In genomic region chr4:73836373-73837269, GRCh38 we compare ENCODE assay signal across 10 cellular contexts. TPM values are rescaled to one million over a fixed set of nuclear protein-coding genes. Genes with fewer than 3 reads are reported as not detected.
A peak's percentile ranks its signal among the peaks of the same experiment; 100 is the strongest.
DNase-seq lines count a peak whose midpoint lies in the region; ATAC-seq and TF ChIP-seq lines count a peak whose summit lies in the region.
"Had no signal": no experiment of that assay in that cellular context is flagged by ENCODE, and none has a peak within 500 bp of the region (broad histone marks: within the 10 kb centered on the region; RNA-seq: fewer than 3 reads in every experiment).

CXCL6 (plus strand) TSS chr4:73836678; CDS start chr4:73836751, 73 bp downstream.

- H3K9ac ChIP-seq in IMR-90 (ENCODE audit: low read depth, low read length): no peak within 1 kb of the TSS

- no peaks in the 10 kb centered on the region for H3K4me1 ChIP-seq in A673 (ENCODE audit: insufficient read depth, low read length, poor library complexity, severe bottlenecking)
- H3K4me1 ChIP-seq in IMR-90 (ENCODE audit: control insufficient read depth, insufficient read depth, low read length): peaks cover 5% of the 10 kb centered on the region; the same call in 1 of the 2 replicates
- peaks cover 0 to 5% of the 10 kb centered on the region in 2 donors for H3K4me1 ChIP-seq in esophagus (ENCODE audit: control insufficient read depth in 2 of 2, insufficient read depth in 2 of 2, low read length in 1 of 2)
- peaks cover 0 to 7% of the 10 kb centered on the region in 2 donors for H3K4me1 ChIP-seq in muscle layer of duodenum (ENCODE audit: control insufficient read depth in 1 of 2, insufficient read depth in 2 of 2, low read length in 2 of 2)

- TF ChIP-seq POLR2A in IMR-90 (IDR thresholded peaks at IDR 0.05; ENCODE audit: low read depth, low read length): no peak

- in situ Hi-C loops in IMR-90 (cut with MboI; ENCODE audit: low sequenced_read_pairs): no loop called here

- CTCF ChIA-PET in A673 (lab: Charles Lee): no interaction called here
- CTCF ChIA-PET in IMR-90 (lab: Yijun Ruan, JAX): no interaction called here

- no peaks in the 10 kb centered on the region for H3K27me3 ChIP-seq in A673 (replicated peaks; ENCODE audit: insufficient read depth, low read depth, low read length, poor library complexity)
- peaks cover 13% of the 10 kb centered on the region for H3K27me3 ChIP-seq in IMR-90 (ENCODE audit: control insufficient read depth, insufficient read depth, low read length)
- no peaks in the 10 kb centered on the region for H3K27me3 ChIP-seq in esophagus (ENCODE audit: control insufficient read depth in 1 of 2, insufficient read depth in 2 of 2, low read length in 2 of 2)
- no peaks in the 10 kb centered on the region for H3K27me3 ChIP-seq in muscle layer of duodenum (ENCODE audit: low read depth, low read length)

- ATAC-seq in IMR-90 (ENCODE audit: low read depth): peak; percentile 80
- no peak for ATAC-seq in HG02981 (IDR thresholded peaks at IDR 0.05; ENCODE audit: unreplicated experiment)

- no peak within 1 kb of the TSS for H3K56ac ChIP-seq in IMR-90 (ENCODE audit: extremely low read depth, insufficient read depth, low read length)

- no peak within 1 kb of the TSS for H3K27ac Mint-ChIP-seq in activated T-helper 1 cell treated with anti-CD3 and anti-CD28 coated beads, Interleukin-12 subunit alpha, Interleukin-12 subunit beta, Interleukin-2, Interleukin-4 antibody, amounts not matched to agents 30 ng/mL and 10 ng/mL and 1 ng/mL, durations not matched to agents 14 hours and 24 hours and 36 hours

- no peaks in the 10 kb centered on the region for H3K4me1 Mint-ChIP-seq in activated T-helper 1 cell treated with anti-CD3 and anti-CD28 coated beads, Interleukin-12 subunit alpha, Interleukin-12 subunit beta, Interleukin-2, Interleukin-4 antibody, amounts not matched to agents 30 ng/mL and 10 ng/mL and 1 ng/mL, durations not matched to agents 14 hours and 24 hours and 36 hours (ENCODE audit: low read depth)

- 9% methylated on average over 18 of the region's 41 CpGs; no CpG with 5 or more reads in 1 of the 2 experiments for WGBS in IMR-90 (ENCODE audit: extremely low coverage in 2 of 2, insufficient read length in 1 of 2), 2 experiments
- 6 to 9% methylated on average over 41 of the region's 41 CpGs for WGBS in esophagus, 2 donors

- no peaks in the 10 kb centered on the region for H3K9me3 Mint-ChIP-seq in activated T-helper 1 cell treated with anti-CD3 and anti-CD28 coated beads, Interleukin-12 subunit alpha, Interleukin-12 subunit beta, Interleukin-2, Interleukin-4 antibody, amounts not matched to agents 30 ng/mL and 10 ng/mL and 1 ng/mL, durations not matched to agents 14 hours and 24 hours and 36 hours

- no peak within 1 kb of the TSS for H3K23ac ChIP-seq in IMR-90 (ENCODE audit: low read depth, low read length)

- H3K4ac ChIP-seq in IMR-90 (ENCODE audit: low read depth, low read length): no peak within 1 kb of the TSS

- H3K27me3 Mint-ChIP-seq in activated T-helper 1 cell treated with anti-CD3 and anti-CD28 coated beads, Interleukin-12 subunit alpha, Interleukin-12 subunit beta, Interleukin-2, Interleukin-4 antibody, amounts not matched to agents 30 ng/mL and 10 ng/mL and 1 ng/mL, durations not matched to agents 14 hours and 24 hours and 36 hours (ENCODE audit: insufficient read depth): peaks cover 17% of the 10 kb centered on the region

- TF ChIP-seq RAD21 in IMR-90 (IDR thresholded peaks at IDR 0.05; ENCODE audit: low read length): no peak

- H3K9me1 ChIP-seq in IMR-90 (ENCODE audit: insufficient read depth, low read length): no peaks in the 10 kb centered on the region; the same call in 1 of the 2 replicates

- no peak within 1 kb of the TSS for H2BK5ac ChIP-seq in IMR-90 (ENCODE audit: low read depth, low read length, poor library complexity, severe bottlenecking)

- H3K79me1 ChIP-seq in IMR-90 (ENCODE audit: low read depth in 1 of 2, low read length in 2 of 2): no peaks in the 10 kb centered on the region

- POLR2A ChIA-PET in A673 (lab: Charles Lee; ENCODE audit: low non-redundant PET): no interaction called here
- POLR2A ChIA-PET in IMR-90 (lab: Charles Lee; ENCODE audit: unreplicated experiment): no interaction called here

- no peak within 1 kb of the TSS for H3K4me3 Mint-ChIP-seq in activated T-helper 1 cell treated with anti-CD3 and anti-CD28 coated beads, Interleukin-12 subunit alpha, Interleukin-12 subunit beta, Interleukin-2, Interleukin-4 antibody, amounts not matched to agents 30 ng/mL and 10 ng/mL and 1 ng/mL, durations not matched to agents 14 hours and 24 hours and 36 hours

- H3K36me3 ChIP-seq in A673 (ENCODE audit: insufficient read depth, low read length, poor library complexity, severe bottlenecking) (no peaks in the 10 kb centered on the region), IMR-90 (ENCODE audit: control insufficient read depth, insufficient read depth, low read length) (no peaks in the 10 kb centered on the region), esophagus (ENCODE audit: control insufficient read depth in 2 of 2, insufficient read depth in 2 of 2, low read length in 1 of 2) (no peaks in the 10 kb centered on the region), muscle layer of duodenum (ENCODE audit: control insufficient read depth in 1 of 2, insufficient read depth in 2 of 2, low read length in 2 of 2) (no peaks in the 10 kb centered on the region)

- H2BK15ac ChIP-seq in IMR-90 (ENCODE audit: low read depth, low read length): no peak within 1 kb of the TSS

- peak within 1 kb of the TSS; percentile 88 for H3K4me2 ChIP-seq in IMR-90 (ENCODE audit: low read depth, low read length)

- H2BK120ac ChIP-seq in IMR-90 (ENCODE audit: low read depth, low read length): no peak within 1 kb of the TSS

- H3K18ac ChIP-seq in IMR-90 (ENCODE audit: low read depth, low read length): no peak within 1 kb of the TSS; the same call in 1 of the 2 replicates

- H4K20me1 ChIP-seq in IMR-90 (ENCODE audit: insufficient read depth, low read length): no peaks in the 10 kb centered on the region

- BruUV-seq in A673 (replicated peaks; lab: Mats Ljungman, UMichigan) (no TSS peak), IMR-90 (replicated peaks; lab: Mats Ljungman, UMichigan) (no TSS peak)

- peak within 1 kb of the TSS; percentile 90 for H2AFZ ChIP-seq in IMR-90 (replicated peaks; ENCODE audit: low read length, poor library complexity)

- H3K4me3 ChIP-seq in A673 (ENCODE audit: low read depth, low read length, poor library complexity, severe bottlenecking): peak within 1 kb of the TSS; percentile 23
- peak within 1 kb of the TSS; percentile 19; the same call in 1 of the 2 replicates for H3K4me3 ChIP-seq in IMR-90 (ENCODE audit: insufficient read depth, low read depth, low read length)
- H3K4me3 ChIP-seq in esophagus (ENCODE audit: low read depth in 1 of 2, low read length in 2 of 2): peak within 1 kb of the TSS; percentile 32 to 50
- peak within 1 kb of the TSS; percentile 38 to 47 for H3K4me3 ChIP-seq in muscle layer of duodenum (ENCODE audit: low read depth in 1 of 2, low read length in 2 of 2)

- H3K27ac ChIP-seq in A673 (ENCODE audit: low read depth, low read length, poor library complexity, severe bottlenecking): no peak within 1 kb of the TSS
- no peak within 1 kb of the TSS for H3K27ac ChIP-seq in IMR-90 (ENCODE audit: insufficient read depth, low read length)
- no peak within 1 kb of the TSS for H3K27ac ChIP-seq in esophagus (ENCODE audit: low read depth in 2 of 2, low read length in 1 of 2)
- no peak within 1 kb of the TSS for H3K27ac ChIP-seq in muscle layer of duodenum (ENCODE audit: low read length)

- TF ChIP-seq CTCF in A673 (conservative IDR thresholded peaks at IDR 0.05; ENCODE audit: low read depth, low read length) (no peak), IMR-90 (conservative IDR thresholded peaks at IDR 0.05; ENCODE audit: low read depth, low read length) (no peak)

- H3K36me3 Mint-ChIP-seq in activated T-helper 1 cell treated with anti-CD3 and anti-CD28 coated beads, Interleukin-12 subunit alpha, Interleukin-12 subunit beta, Interleukin-2, Interleukin-4 antibody, amounts not matched to agents 30 ng/mL and 10 ng/mL and 1 ng/mL, durations not matched to agents 14 hours and 24 hours and 36 hours (ENCODE audit: low read depth): no peaks in the 10 kb centered on the region

- dilution Hi-C loops in IMR-90 (cut with HindIII; ENCODE audit: low sequenced_read_pairs, unreplicated experiment): no loop called here

- no peak within 1 kb of the TSS for H2BK20ac ChIP-seq in IMR-90 (ENCODE audit: low read depth, low read length)

- DNase-seq in A673 (ENCODE audit: low spot score): no peak
- DNase-seq in IMR-90: no peak
- no peak for DNase-seq in NCI-H1105 treated with DMSO at 0.1 percent for 48 hours (lab: John Stamatoyannopoulos, UW)
- no peak for DNase-seq in activated T-helper 1 cell treated with anti-CD3 and anti-CD28 coated beads, Interleukin-12 subunit alpha, Interleukin-12 subunit beta, Interleukin-2, Interleukin-4 antibody, amounts not matched to agents 30 ng/mL and 10 ng/mL and 1 ng/mL, durations not matched to agents 14 hours and 24 hours and 36 hours (ENCODE audit: low spot score)
- DNase-seq in NCI-H226: no peak
- DNase-seq: activated CD8-positive, alpha-beta memory T cell treated with anti-CD3 and anti-CD28 coated beads for 24 hours had no signal

- no peak within 1 kb of the TSS for H4K5ac ChIP-seq in IMR-90 (ENCODE audit: low read depth, low read length)

- no peak within 1 kb of the TSS for H4K8ac ChIP-seq in IMR-90 (ENCODE audit: low read depth in 2 of 2, low read length in 2 of 2)

- intact Hi-C loops in A673 (cut with micrococcal nuclease; ENCODE audit: unreplicated experiment) (no loop called here), IMR-90 (cut with micrococcal nuclease) (no loop called here)
- intact Hi-C loops in activated T-helper 1 cell treated with anti-CD3 and anti-CD28 coated beads, Interleukin-12 subunit alpha, Interleukin-12 subunit beta, Interleukin-2, Interleukin-4 antibody, amounts not matched to agents 30 ng/mL and 10 ng/mL and 1 ng/mL, durations not matched to agents 14 hours and 24 hours and 36 hours (cut with micrococcal nuclease): no loop called here

- no peak within 1 kb of the TSS for H2AK5ac ChIP-seq in IMR-90 (ENCODE audit: low read depth, low read length)

- no peak within 1 kb of the TSS for H4K91ac ChIP-seq in IMR-90 (ENCODE audit: insufficient read depth, low read depth, low read length)

- H2AK9ac ChIP-seq in IMR-90 (replicated peaks; ENCODE audit: low read depth, low read length, poor library complexity): no peak within 1 kb of the TSS

- H3K9me3 ChIP-seq in A673 (ENCODE audit: low read depth, low read length, poor library complexity, severe bottlenecking) (no peaks in the 10 kb centered on the region), IMR-90 (ENCODE audit: control insufficient read depth, insufficient read depth, low read length) (no peaks in the 10 kb centered on the region), esophagus (ENCODE audit: control insufficient read depth in 2 of 2, insufficient read depth in 1 of 2, low read depth in 1 of 2, low read length in 1 of 2) (no peaks in the 10 kb centered on the region), muscle layer of duodenum (ENCODE audit: control insufficient read depth in 1 of 2, low read length in 2 of 2) (no peaks in the 10 kb centered on the region)

- H3K14ac ChIP-seq in IMR-90 (replicated peaks; ENCODE audit: low read depth, low read length): no peak within 1 kb of the TSS

RNA-seq across cellular contexts. Expression of gene CXCL6, which starts in this region (rescaled TPM):
- total RNA-seq in A673 (2021) (0.28 and 0.56 TPM in 2 replicates), IMR-90 (2012; rRNA removed) (not detected in 2 replicates)
- polyA plus RNA-seq in IMR-90 (2012; rRNA removed) (not detected in 2 replicates), esophagus (1 to 10 TPM in 1 of 2 donors, under 1 TPM in 1; 0.42 to 1.4 TPM)
- polyA plus RNA-seq in IMR-90 (2012; cell fraction: cytosol; rRNA removed): 0.12 TPM in 1 of 2 replicates, not detected in the other
- polyA plus RNA-seq in IMR-90 (2012; cell fraction: nucleus; rRNA removed; ENCODE audit: low replicate concordance): not detected in 2 replicates
- not detected in 2 replicates for total RNA-seq in activated T-helper 1 cell treated with anti-CD3 and anti-CD28 coated beads, Interleukin-12 subunit alpha, Interleukin-12 subunit beta, Interleukin-2, Interleukin-4 antibody, amounts not matched to agents 30 ng/mL and 10 ng/mL and 1 ng/mL, durations not matched to agents 14 hours and 24 hours and 36 hours
- total RNA-seq: HT1080 had no signal

Comparison
In these comparisons a context has a peak if more than half of its experiments do, and no peak if none do; other contexts are left out.
1. Peak in ATAC-seq, H3K4me3 ChIP-seq and H3K4me2 ChIP-seq in IMR-90; RNA of the gene not detected or under 1 TPM.